Comparison of ENCODE assay signal across 24 cellular contexts in genomic region chr11:49505231-49505630, GRCh38.
"Had no signal": no experiment of that assay in that cellular context is flagged by ENCODE, and none has a peak within 500 bp of the region (broad histone marks: within the 10 kb centered on the region; RNA-seq: fewer than 3 reads in every experiment).

No MANE protein-coding gene starts in this region.

- FAIRE-seq: HepG2 had no signal

- ATAC-seq: HepG2, Panc1, PC-3, Right ventricle myocardium inferior, SK-N-SH treated with all-trans-retinoic acid at 6 μM for 48 hours had no signal

- H3K4me1 ChIP-seq: SJCRH30 had no signal

- DNase-seq: IMR-90, Karpas-422, KG1, MG63, NCI-H1092, NCI-H1105 treated with DMSO at 0.1 percent for 48 hours, NCI-H1436, NCI-H187, NCI-H2029, NCI-H2081 treated with DMSO at 0.1 percent for 48 hours, NCI-H2171, NCI-H226, NCI-H446, NCI-H510A, NCI-H524 treated with DMSO at 0.1 percent for 48 hours, NCI-H69, NCI-H774, PC-3, SHP77 treated with DMSO at 0.1 percent for 48 hours, SJCRH30 had no signal

- H3K27ac ChIP-seq: SJCRH30 had no signal

- H3K9me3 ChIP-seq: MG63, SJCRH30 had no signal

- H3K27me3 ChIP-seq: MG63, SJCRH30 had no signal

- H3K36me3 ChIP-seq: MG63, SJCRH30 had no signal

- H3K4me3 ChIP-seq: MG63, SJCRH30 had no signal
